ENCODE assay signal across 18 cellular contexts in the genomic region with DNA sequence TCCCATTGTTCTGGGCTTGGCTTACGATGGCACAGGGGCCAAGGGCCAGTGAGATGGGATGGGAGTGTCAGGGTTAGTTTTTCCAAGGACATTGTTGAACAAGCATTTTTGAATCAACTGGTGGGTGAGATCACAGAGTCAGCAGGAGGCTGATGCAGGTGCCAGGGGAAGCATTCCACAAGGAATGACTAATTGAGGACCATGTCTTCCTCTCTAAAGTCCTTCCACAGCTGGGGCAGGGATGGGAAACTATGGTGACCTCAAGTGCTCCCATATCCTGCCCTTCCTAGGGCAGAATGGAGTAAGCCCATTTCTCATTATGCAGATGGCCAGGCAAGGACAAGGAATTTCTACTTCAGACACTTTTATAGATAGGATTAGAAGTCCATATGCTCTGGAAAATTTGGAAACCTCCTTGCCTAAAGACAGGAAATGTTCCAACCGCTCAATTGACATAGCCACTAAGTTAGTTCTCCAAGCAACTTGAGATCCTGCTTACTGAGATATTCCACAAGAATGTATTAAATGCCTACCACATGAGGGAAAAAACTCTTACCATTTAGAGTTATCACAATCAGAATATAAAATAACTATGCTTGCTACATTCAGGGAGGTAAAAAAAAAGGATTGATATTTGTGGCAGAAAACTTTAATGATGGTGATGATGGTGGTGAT. TPM values are rescaled to one million over a fixed set of nuclear protein-coding genes. Genes with fewer than 3 reads are reported as not detected.
DNase-seq lines count a peak whose midpoint lies in the region; ATAC-seq and TF ChIP-seq lines count a peak whose summit lies in the region.
"Had no signal": no experiment of that assay in that cellular context is flagged by ENCODE, and none has a peak within 500 bp of the region (broad histone marks: within the 10 kb centered on the region; RNA-seq: fewer than 3 reads in every experiment).

No MANE protein-coding gene starts in this region.

- peaks cover 4 to 6% of the 10 kb centered on the region in 2 donors for H3K27me3 Mint-ChIP-seq in natural killer cell treated with Interleukin-12 subunit alpha and Interleukin-12 subunit beta and Interleukin-15 and Interleukin-18, amount 100 ng/mL, for 72 hours
- H3K27me3 Mint-ChIP-seq in natural killer cell (ENCODE audit: low read depth in 2 of 2): peaks cover 7 to 12% of the 10 kb centered on the region in 2 donors
- H3K27me3 Mint-ChIP-seq in nephron progenitor cell (ENCODE audit: low read depth, poor library complexity): peaks cover 18% of the 10 kb centered on the region

- no peak for TF ChIP-seq CTCF in natural killer cell (IDR thresholded peaks at IDR 0.05)
- no peak for TF ChIP-seq CTCF in foreskin fibroblast (IDR thresholded peaks at IDR 0.05; ENCODE audit: low read depth, low read length)
- TF ChIP-seq CTCF in nephron progenitor cell (IDR thresholded peaks at IDR 0.05): no peak

- DNase-seq in natural killer cell treated with Interleukin-12 subunit alpha and Interleukin-12 subunit beta and Interleukin-15 and Interleukin-18, amount 100 ng/mL, for 72 hours (ENCODE audit: low spot score): peak; percentile 51
- DNase-seq in natural killer cell (no peak), RPMI7951 (ENCODE audit: low read depth) (peak; percentile 87), foreskin fibroblast (peak; percentile 37 to 62), NCI-H128 (lab: John Stamatoyannopoulos, UW; ENCODE audit: unreplicated experiment) (no peak), nephron progenitor cell (no peak), NOMO-1 treated with dmso at 0.1 percent for 144 hours (lab: John Stamatoyannopoulos, UW; ENCODE audit: unreplicated experiment) (no peak)
- DNase-seq: activated CD4-positive, alpha-beta T cell treated with anti-CD3 and anti-CD28 coated beads, Interleukin-2, amount 50 U/mL, for 1 hour; activated T-cell treated with anti-CD3 and anti-CD28 coated beads for 4 hours; Calu3; cerebellar nuclear complex; Kasumi-1; NCI-H1436 treated with DMSO at 0.1 percent for 48 hours; NCI-H446 treated with DMSO at 0.1 percent for 48 hours had no signal

- peaks cover 9 to 11% of the 10 kb centered on the region in 2 donors for H3K4me1 Mint-ChIP-seq in natural killer cell treated with Interleukin-12 subunit alpha and Interleukin-12 subunit beta and Interleukin-15 and Interleukin-18, amount 100 ng/mL, for 72 hours (ENCODE audit: low read depth in 2 of 2)
- H3K4me1 Mint-ChIP-seq in natural killer cell: peaks cover 9 to 15% of the 10 kb centered on the region in 2 donors
- H3K4me1 Mint-ChIP-seq in nephron progenitor cell: no peaks in the 10 kb centered on the region

- intact Hi-C loops in natural killer cell (cut with micrococcal nuclease): no loop called here

- no peaks in the 10 kb centered on the region for H3K9me3 Mint-ChIP-seq in natural killer cell treated with Interleukin-12 subunit alpha and Interleukin-12 subunit beta and Interleukin-15 and Interleukin-18, amount 100 ng/mL, for 72 hours
- H3K9me3 Mint-ChIP-seq in natural killer cell (peaks cover 3 to 4% of the 10 kb centered on the region in 2 donors), nephron progenitor cell (peaks cover 58% of the 10 kb centered on the region)

- peaks cover 11% of the 10 kb centered on the region for H3K36me3 Mint-ChIP-seq in natural killer cell treated with Interleukin-12 subunit alpha and Interleukin-12 subunit beta and Interleukin-15 and Interleukin-18, amount 100 ng/mL, for 72 hours
- peaks cover 7% of the 10 kb centered on the region for H3K36me3 Mint-ChIP-seq in natural killer cell
- no peaks in the 10 kb centered on the region for H3K36me3 Mint-ChIP-seq in nephron progenitor cell (ENCODE audit: low read depth)

- ATAC-seq in natural killer cell treated with Interleukin-12 subunit alpha and Interleukin-12 subunit beta and Interleukin-15 and Interleukin-18, amount 100 ng/mL, for 72 hours: no peak
- ATAC-seq in natural killer cell: no peak
- ATAC-seq in SK-N-SH treated with all-trans-retinoic acid at 6 μM for 48 hours: no peak

- no peak overlapping the region for H3K4me3 Mint-ChIP-seq in natural killer cell treated with Interleukin-12 subunit alpha and Interleukin-12 subunit beta and Interleukin-15 and Interleukin-18, amount 100 ng/mL, for 72 hours
- H3K4me3 Mint-ChIP-seq in natural killer cell: no peak overlapping the region
- H3K4me3 Mint-ChIP-seq in nephron progenitor cell: no peak overlapping the region
- H3K4me3 Mint-ChIP-seq: activated naive CD8-positive, alpha-beta T cell had no signal

- H3K27ac Mint-ChIP-seq in natural killer cell treated with Interleukin-12 subunit alpha and Interleukin-12 subunit beta and Interleukin-15 and Interleukin-18, amount 100 ng/mL, for 72 hours: no peak overlapping the region
- no peak overlapping the region for H3K27ac Mint-ChIP-seq in natural killer cell
- no peak overlapping the region for H3K27ac Mint-ChIP-seq in nephron progenitor cell
- H3K27ac Mint-ChIP-seq: activated naive CD8-positive, alpha-beta T cell had no signal

- H3K4me3 ChIP-seq in foreskin fibroblast (ENCODE audit: low read depth in 1 of 2, low read length in 2 of 2): no peak overlapping the region
- H3K4me3 ChIP-seq: hepatocyte had no signal

TF ChIP-seq in SK-N-SH treated with all-trans-retinoic acid at 6 μM for 48 hours, 23 proteins besides CTCF, POLR2A, EP300 and RAD21 (continues in another document):
- no peak for TF ChIP-seq CSDC2 (CRISPR knock-in tag; IDR thresholded peaks at IDR 0.05)
- no peak for TF ChIP-seq SNAI2 (CRISPR knock-in tag; IDR thresholded peaks at IDR 0.05)
- TF ChIP-seq ZNF70 (CRISPR knock-in tag; IDR thresholded peaks at IDR 0.05): no peak
- TF ChIP-seq BACH2 (CRISPR knock-in tag; IDR thresholded peaks at IDR 0.05; ENCODE audit: borderline replicate concordance): no peak
- TF ChIP-seq ZFP3 (CRISPR knock-in tag; IDR thresholded peaks at IDR 0.05): no peak
- TF ChIP-seq ZFP30 (CRISPR knock-in tag; IDR thresholded peaks at IDR 0.05): no peak
- no peak for TF ChIP-seq ESRRG (CRISPR knock-in tag; IDR thresholded peaks at IDR 0.05)
- no peak for TF ChIP-seq TCF4 (CRISPR knock-in tag; IDR thresholded peaks at IDR 0.05; ENCODE audit: borderline replicate concordance)
- no peak for TF ChIP-seq GLIS3 (CRISPR knock-in tag; IDR thresholded peaks at IDR 0.05)
- TF ChIP-seq, protein P1, sequence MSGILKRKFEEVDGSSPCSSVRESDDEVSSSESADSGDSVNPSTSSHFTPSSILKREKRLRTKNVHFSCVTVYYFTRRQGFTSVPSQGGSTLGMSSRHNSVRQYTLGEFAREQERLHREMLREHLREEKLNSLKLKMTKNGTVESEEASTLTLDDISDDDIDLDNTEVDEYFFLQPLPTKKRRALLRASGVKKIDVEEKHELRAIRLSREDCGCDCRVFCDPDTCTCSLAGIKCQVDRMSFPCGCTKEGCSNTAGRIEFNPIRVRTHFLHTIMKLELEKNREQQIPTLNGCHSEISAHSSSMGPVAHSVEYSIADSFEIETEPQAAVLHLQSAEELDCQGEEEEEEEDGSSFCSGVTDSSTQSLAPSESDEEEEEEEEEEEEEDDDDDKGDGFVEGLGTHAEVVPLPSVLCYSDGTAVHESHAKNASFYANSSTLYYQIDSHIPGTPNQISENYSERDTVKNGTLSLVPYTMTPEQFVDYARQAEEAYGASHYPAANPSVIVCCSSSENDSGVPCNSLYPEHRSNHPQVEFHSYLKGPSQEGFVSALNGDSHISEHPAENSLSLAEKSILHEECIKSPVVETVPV (CRISPR knock-in tag; IDR thresholded peaks at IDR 0.05): no peak
- TF ChIP-seq, protein P2, sequence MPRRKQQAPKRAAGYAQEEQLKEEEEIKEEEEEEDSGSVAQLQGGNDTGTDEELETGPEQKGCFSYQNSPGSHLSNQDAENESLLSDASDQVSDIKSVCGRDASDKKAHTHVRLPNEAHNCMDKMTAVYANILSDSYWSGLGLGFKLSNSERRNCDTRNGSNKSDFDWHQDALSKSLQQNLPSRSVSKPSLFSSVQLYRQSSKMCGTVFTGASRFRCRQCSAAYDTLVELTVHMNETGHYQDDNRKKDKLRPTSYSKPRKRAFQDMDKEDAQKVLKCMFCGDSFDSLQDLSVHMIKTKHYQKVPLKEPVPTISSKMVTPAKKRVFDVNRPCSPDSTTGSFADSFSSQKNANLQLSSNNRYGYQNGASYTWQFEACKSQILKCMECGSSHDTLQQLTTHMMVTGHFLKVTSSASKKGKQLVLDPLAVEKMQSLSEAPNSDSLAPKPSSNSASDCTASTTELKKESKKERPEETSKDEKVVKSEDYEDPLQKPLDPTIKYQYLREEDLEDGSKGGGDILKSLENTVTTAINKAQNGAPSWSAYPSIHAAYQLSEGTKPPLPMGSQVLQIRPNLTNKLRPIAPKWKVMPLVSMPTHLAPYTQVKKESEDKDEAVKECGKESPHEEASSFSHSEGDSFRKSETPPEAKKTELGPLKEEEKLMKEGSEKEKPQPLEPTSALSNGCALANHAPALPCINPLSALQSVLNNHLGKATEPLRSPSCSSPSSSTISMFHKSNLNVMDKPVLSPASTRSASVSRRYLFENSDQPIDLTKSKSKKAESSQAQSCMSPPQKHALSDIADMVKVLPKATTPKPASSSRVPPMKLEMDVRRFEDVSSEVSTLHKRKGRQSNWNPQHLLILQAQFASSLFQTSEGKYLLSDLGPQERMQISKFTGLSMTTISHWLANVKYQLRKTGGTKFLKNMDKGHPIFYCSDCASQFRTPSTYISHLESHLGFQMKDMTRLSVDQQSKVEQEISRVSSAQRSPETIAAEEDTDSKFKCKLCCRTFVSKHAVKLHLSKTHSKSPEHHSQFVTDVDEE (CRISPR knock-in tag; IDR thresholded peaks at IDR 0.05): no peak

RNA-seq across cellular contexts. Expression of a gene that starts 21.2 kb away (rescaled TPM):
- 10 to 100 TPM; 37.2 to 54.2 TPM for total RNA-seq in natural killer cell treated with Interleukin-12 subunit alpha and Interleukin-12 subunit beta and Interleukin-15 and Interleukin-18, amount 100 ng/mL, for 72 hours
- total RNA-seq in natural killer cell: 10 to 100 TPM; 56.0 to 86.4 (median 56.9) TPM
- total RNA-seq in RPMI7951 (2014; rRNA removed; shearing (Covaris generic)): 3.7 and 4.1 TPM in 2 replicates

RNA-seq across cellular contexts. Expression of a gene that starts 29.4 kb away (rescaled TPM):
- not detected for total RNA-seq in natural killer cell treated with Interleukin-12 subunit alpha and Interleukin-12 subunit beta and Interleukin-15 and Interleukin-18, amount 100 ng/mL, for 72 hours
- under 1 TPM in 2 of 3 donors, not detected in 1; 0.20 to 0.28 TPM for total RNA-seq in natural killer cell
- 31.8 and 45.7 TPM in 2 replicates for total RNA-seq in RPMI7951 (2014; rRNA removed; shearing (Covaris generic))
- total RNA-seq: OCI-LY7 had no signal

RNA-seq across cellular contexts. Expression of a gene that starts 43.8 kb away (rescaled TPM):
- total RNA-seq in natural killer cell treated with Interleukin-12 subunit alpha and Interleukin-12 subunit beta and Interleukin-15 and Interleukin-18, amount 100 ng/mL, for 72 hours: 10 to 100 TPM; 65.7 to 72.3 TPM
- 10 to 100 TPM; 40.0 to 58.8 (median 53.4) TPM for total RNA-seq in natural killer cell
- total RNA-seq in RPMI7951 (2014; rRNA removed; shearing (Covaris generic)): 39.2 and 43.6 TPM in 2 replicates

Comparison
In these comparisons a context has a peak if more than half of its experiments do, and no peak if none do; other contexts are left out.
1. DNase-seq: peak in natural killer cell treated with Interleukin-12 subunit alpha and Interleukin-12 subunit beta and Interleukin-15 and Interleukin-18, amount 100 ng/mL, for 72 hours (single experiment), RPMI7951 (single experiment) and foreskin fibroblast (2 of 2); none in natural killer cell (single experiment), NCI-H128 (single experiment), nephron progenitor cell (single experiment) and NOMO-1 treated with dmso at 0.1 percent for 144 hours (single experiment).
2. RNA of a gene that starts 29.4 kb away (total RNA-seq): 31.8 to 45.7 TPM in RPMI7951; 0.20 to 0.28 TPM in natural killer cell and not detected in natural killer cell treated with Interleukin-12 subunit alpha and Interleukin-12 subunit beta and Interleukin-15 and Interleukin-18, amount 100 ng/mL, for 72 hours; every median in the first group is over 10 times any median in the second.